12 cellular contexts compared by ENCODE assay signal in genomic region chr20:2955257-2955950, GRCh38.
DNase-seq lines count a peak whose midpoint lies in the region; ATAC-seq, FAIRE-seq and TF ChIP-seq lines count a peak whose summit lies in the region.
"Had no signal": no experiment of that assay in that cellular context is flagged by ENCODE, and none has a peak within 500 bp of the region (broad histone marks: within the 10 kb centered on the region; RNA-seq: fewer than 3 reads in every experiment).

No MANE protein-coding gene starts in this region.

- no peak for DNase-seq in activated naive CD4-positive, alpha-beta T cell treated with anti-CD3 and anti-CD28 coated beads, Interleukin-2, amount 50 U/mL, for 72 hours (ENCODE audit: low spot score in 2 of 2)
- DNase-seq in activated naive CD4-positive, alpha-beta T cell treated with anti-CD3 and anti-CD28 coated beads for 36 hours, result no peak
- DNase-seq in stimulated activated effector memory CD8-positive, alpha-beta T cell treated with anti-CD3 and anti-CD28 coated beads, Interleukin-12 subunit alpha, Interleukin-12 subunit beta, amount 100 ng/mL, for 72 hours (ENCODE audit: low spot score in 2 of 2), result no peak
- DNase-seq in NCI-H2029 (lab: John Stamatoyannopoulos, UW) (no peak), D721Med (ENCODE audit: insufficient read length, low spot score) (no peak), PC-3 (no peak)
- DNase-seq: BE2C; effector CD4-positive, alpha-beta T cell; HCEC 1CT; testis had no signal

- intact Hi-C loops in activated naive CD4-positive, alpha-beta T cell treated with anti-CD3 and anti-CD28 coated beads for 36 hours (cut with micrococcal nuclease), result no loop called here
- intact Hi-C loops in PC-3 (cut with micrococcal nuclease), result no loop called here

- H3K4me3 ChIP-seq in PC-3 (ENCODE audit: low read length), result no peak overlapping the region
- H3K4me3 ChIP-seq: testis had no signal

- no peaks in the 10 kb centered on the region for H3F3A ChIP-seq in PC-3 (ENCODE audit: low read length, unreplicated experiment)

- H3K27me3 Mint-ChIP-seq in activated naive CD4-positive, alpha-beta T cell treated with anti-CD3 and anti-CD28 coated beads for 36 hours (ENCODE audit: low read depth), result no peaks in the 10 kb centered on the region
- H3K27me3 Mint-ChIP-seq in activated naive CD8-positive, alpha-beta T cell, result no peaks in the 10 kb centered on the region

- H3K79me2 ChIP-seq in PC-3 (ENCODE audit: low read length), result no peaks in the 10 kb centered on the region

- peak; percentile 20 to 72 for ATAC-seq in activated naive CD4-positive, alpha-beta T cell treated with anti-CD3 and anti-CD28 coated beads, Interleukin-2, amount 50 U/mL, for 72 hours
- peak; percentile 64 for ATAC-seq in HG02852 (IDR thresholded peaks at IDR 0.05; ENCODE audit: unreplicated experiment)
- ATAC-seq in stimulated activated effector memory CD8-positive, alpha-beta T cell treated with anti-CD3 and anti-CD28 coated beads, Interleukin-12 subunit alpha, Interleukin-12 subunit beta, amount 100 ng/mL, for 72 hours, result peak; percentile 81
- no peak for ATAC-seq in PC-3

- no peak for FAIRE-seq in D721Med (lab: Jason Lieb, UNC)

- H3K36me3 ChIP-seq in PC-3 (ENCODE audit: low read depth, low read length), result no peaks in the 10 kb centered on the region; the same call in 1 of the 2 replicates
- H3K36me3 ChIP-seq: BE2C had no signal

- H3K27ac ChIP-seq in PC-3 (ENCODE audit: low read length), result no peak overlapping the region
- H3K27ac ChIP-seq: testis had no signal

- TF ChIP-seq CTCF in D721Med (IDR thresholded peaks at IDR 0.05; ENCODE audit: insufficient read depth, missing control alignments), result no peak
- no peak for TF ChIP-seq CTCF in PC-3 (conservative IDR thresholded peaks at IDR 0.05; ENCODE audit: low read depth, low read length)

- no peaks in the 10 kb centered on the region for H3K9me2 ChIP-seq in PC-3 (replicated peaks; ENCODE audit: low read length)

- H3K9me3 ChIP-seq in PC-3 (ENCODE audit: low read length), result no peaks in the 10 kb centered on the region
- H3K9me3 ChIP-seq: BE2C, testis had no signal

- H3K9me3 Mint-ChIP-seq in activated naive CD4-positive, alpha-beta T cell treated with anti-CD3 and anti-CD28 coated beads, Interleukin-2, amount 50 U/mL, for 72 hours, result no peaks in the 10 kb centered on the region
- no peaks in the 10 kb centered on the region for H3K9me3 Mint-ChIP-seq in activated naive CD4-positive, alpha-beta T cell treated with anti-CD3 and anti-CD28 coated beads for 36 hours
- no peaks in the 10 kb centered on the region for H3K9me3 Mint-ChIP-seq in activated naive CD8-positive, alpha-beta T cell (ENCODE audit: low read depth)
- no peaks in the 10 kb centered on the region for H3K9me3 Mint-ChIP-seq in stimulated activated effector memory CD8-positive, alpha-beta T cell treated with anti-CD3 and anti-CD28 coated beads, Interleukin-12 subunit alpha, Interleukin-12 subunit beta, amount 100 ng/mL, for 72 hours

- BruUV-seq in PC-3 (replicated peaks; lab: Mats Ljungman, UMichigan), result no TSS peak

- no peak overlapping the region for H3K4me2 ChIP-seq in PC-3 (ENCODE audit: low read length)

- no peaks in the 10 kb centered on the region for H3K27me3 ChIP-seq in PC-3 (ENCODE audit: low read length)
- H3K27me3 ChIP-seq: BE2C, testis had no signal

- no peaks in the 10 kb centered on the region for H3K4me1 ChIP-seq in PC-3 (ENCODE audit: insufficient read depth, low read length)
- H3K4me1 ChIP-seq: BE2C, testis had no signal

- peaks cover 0 to 26% of the 10 kb centered on the region in 2 donors for H3K36me3 Mint-ChIP-seq in activated naive CD4-positive, alpha-beta T cell treated with anti-CD3 and anti-CD28 coated beads, Interleukin-2, amount 50 U/mL, for 72 hours
- peaks cover 15% of the 10 kb centered on the region for H3K36me3 Mint-ChIP-seq in activated naive CD4-positive, alpha-beta T cell treated with anti-CD3 and anti-CD28 coated beads for 36 hours (ENCODE audit: low read depth)
- H3K36me3 Mint-ChIP-seq in activated naive CD8-positive, alpha-beta T cell, result peaks cover 27% of the 10 kb centered on the region
- peaks cover 50% of the 10 kb centered on the region for H3K36me3 Mint-ChIP-seq in stimulated activated effector memory CD8-positive, alpha-beta T cell treated with anti-CD3 and anti-CD28 coated beads, Interleukin-12 subunit alpha, Interleukin-12 subunit beta, amount 100 ng/mL, for 72 hours

- H3K4me1 Mint-ChIP-seq in activated naive CD4-positive, alpha-beta T cell treated with anti-CD3 and anti-CD28 coated beads for 36 hours (ENCODE audit: low read depth), result peaks cover 16% of the 10 kb centered on the region
- peaks cover 19% of the 10 kb centered on the region for H3K4me1 Mint-ChIP-seq in activated naive CD8-positive, alpha-beta T cell (ENCODE audit: low read depth)
- H3K4me1 Mint-ChIP-seq in stimulated activated effector memory CD8-positive, alpha-beta T cell treated with anti-CD3 and anti-CD28 coated beads, Interleukin-12 subunit alpha, Interleukin-12 subunit beta, amount 100 ng/mL, for 72 hours, result peaks cover 25% of the 10 kb centered on the region

- CTCF ChIA-PET in activated naive CD4-positive, alpha-beta T cell treated with anti-CD3 and anti-CD28 coated beads for 36 hours (lab: Charles Lee), result interaction anchor here (0.6 kb wide), 2 partner anchors 15 to 200 kb away, joined by 3 read pairs; no protein-coding TSS in a partner anchor
- CTCF ChIA-PET in PC-3 (lab: Charles Lee), result interaction anchor here (0.7 kb wide), 1 partner anchor 9 kb away, joined by 3 read pairs; no protein-coding TSS in a partner anchor

- no peaks in the 10 kb centered on the region for H4K20me1 ChIP-seq in PC-3 (ENCODE audit: low read length)

- H2AFZ ChIP-seq in PC-3 (ENCODE audit: low read length), result no peak overlapping the region

- POLR2A ChIA-PET in PC-3 (lab: Charles Lee; ENCODE audit: unreplicated experiment), result no interaction called here

- no peak overlapping the region for H3K4me3 Mint-ChIP-seq in activated naive CD4-positive, alpha-beta T cell treated with anti-CD3 and anti-CD28 coated beads for 36 hours
- no peak overlapping the region for H3K4me3 Mint-ChIP-seq in activated naive CD8-positive, alpha-beta T cell
- H3K4me3 Mint-ChIP-seq in stimulated activated effector memory CD8-positive, alpha-beta T cell treated with anti-CD3 and anti-CD28 coated beads, Interleukin-12 subunit alpha, Interleukin-12 subunit beta, amount 100 ng/mL, for 72 hours, result peak overlapping the region; percentile 2

- peak overlapping the region; percentile 32 to 34 for H3K27ac Mint-ChIP-seq in activated naive CD4-positive, alpha-beta T cell treated with anti-CD3 and anti-CD28 coated beads, Interleukin-2, amount 50 U/mL, for 72 hours
- H3K27ac Mint-ChIP-seq in activated naive CD4-positive, alpha-beta T cell treated with anti-CD3 and anti-CD28 coated beads for 36 hours, result no peak overlapping the region
- H3K27ac Mint-ChIP-seq in activated naive CD8-positive, alpha-beta T cell, result peak overlapping the region; percentile 72
- peak overlapping the region; percentile 33 for H3K27ac Mint-ChIP-seq in stimulated activated effector memory CD8-positive, alpha-beta T cell treated with anti-CD3 and anti-CD28 coated beads, Interleukin-12 subunit alpha, Interleukin-12 subunit beta, amount 100 ng/mL, for 72 hours

- H3K9ac ChIP-seq in PC-3 (ENCODE audit: low read length), result no peak overlapping the region
